Comparison of ENCODE assay signal across 9 cellular contexts in the genomic region with DNA sequence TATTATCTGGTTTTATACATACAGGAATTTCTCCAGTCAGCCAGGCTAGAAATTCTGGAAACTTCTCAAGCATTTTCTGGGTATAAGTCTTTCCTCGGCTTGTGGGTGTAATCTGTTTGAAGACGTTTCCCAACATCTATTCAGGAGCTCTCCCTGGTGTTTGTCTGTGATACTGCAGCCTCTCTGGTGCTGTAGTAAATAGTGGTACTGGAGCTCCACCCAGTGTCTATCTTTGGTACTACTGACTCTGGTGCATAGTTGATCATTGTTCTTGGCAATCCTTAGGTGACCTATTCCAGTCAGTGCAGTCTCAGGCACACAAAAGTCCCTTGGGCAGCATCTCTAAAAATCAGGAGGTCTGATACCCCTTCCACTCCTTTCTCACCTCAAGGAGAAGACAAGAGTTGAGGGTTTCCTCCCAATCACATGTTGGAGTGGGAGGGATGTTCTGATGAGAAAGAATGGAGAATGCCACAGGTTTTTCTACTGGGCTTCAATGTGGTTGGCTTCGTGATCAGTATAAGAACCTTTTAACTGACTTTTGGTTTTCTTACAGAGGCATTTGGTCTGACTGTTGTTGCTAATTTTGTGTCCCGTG.
A peak's percentile ranks its signal among the peaks of the same experiment; 100 is the strongest.
DNase-seq lines count a peak whose midpoint lies in the region; ATAC-seq and TF ChIP-seq lines count a peak whose summit lies in the region.
"Had no signal": no experiment of that assay in that cellular context is flagged by ENCODE, and none has a peak within 500 bp of the region (broad histone marks: within the 10 kb centered on the region; RNA-seq: fewer than 3 reads in every experiment).

No MANE protein-coding gene starts in this region.

- H3K4me1 ChIP-seq in endodermal cell (ENCODE audit: control insufficient read depth, insufficient read depth, low read length): no peaks in the 10 kb centered on the region

- H3K4me3 ChIP-seq in HL-60 (replicated peaks; ENCODE audit: insufficient read depth, low read length) (no peak overlapping the region), endodermal cell (ENCODE audit: low read length) (no peak overlapping the region)

- no peak overlapping the region for H3K27ac Mint-ChIP-seq in endodermal cell
- H3K27ac Mint-ChIP-seq in stimulated activated effector memory CD8-positive, alpha-beta T cell treated with anti-CD3 and anti-CD28 coated beads, Interleukin-12 subunit alpha, Interleukin-12 subunit beta, amount 100 ng/mL, for 72 hours: no peak overlapping the region

- H3K9ac ChIP-seq in endodermal cell (ENCODE audit: extremely low read depth, low read length, poor library complexity, severe bottlenecking): no peak overlapping the region

- H3K9me3 Mint-ChIP-seq in endodermal cell: peaks cover 29% of the 10 kb centered on the region
- peaks cover 13% of the 10 kb centered on the region for H3K9me3 Mint-ChIP-seq in stimulated activated effector memory CD8-positive, alpha-beta T cell treated with anti-CD3 and anti-CD28 coated beads, Interleukin-12 subunit alpha, Interleukin-12 subunit beta, amount 100 ng/mL, for 72 hours

- TF ChIP-seq CTCF in HL-60 (IDR thresholded peaks at IDR 0.05; ENCODE audit: insufficient read depth, low read length) (peak; percentile 98), endodermal cell (conservative IDR thresholded peaks at IDR 0.05) (peak; percentile 99)

- H3K27me3 ChIP-seq in HL-60 (ENCODE audit: insufficient read depth, poor library complexity, severe bottlenecking) (no peaks in the 10 kb centered on the region), endodermal cell (ENCODE audit: control insufficient read depth, insufficient read depth, low read length, poor library complexity, severe bottlenecking) (no peaks in the 10 kb centered on the region)

- peak; percentile 74 for DNase-seq in COLO829 (ENCODE audit: low spot score)
- DNase-seq in HL-60 (ENCODE audit: low read depth in 1 of 2, low spot score in 1 of 2): peak; percentile 70 to 92
- peak; percentile 38 to 81 for DNase-seq in NOMO-1 (lab: John Stamatoyannopoulos, UW; ENCODE audit: unreplicated experiment in 2 of 2)
- DNase-seq in activated CD8-positive, alpha-beta memory T cell treated with anti-CD3 and anti-CD28 coated beads for 24 hours: peak; percentile 88
- DNase-seq in endodermal cell: peak; percentile 96
- peak; percentile 89 for DNase-seq in myocyte (ENCODE audit: low read depth)
- peak; percentile 89 to 95 for DNase-seq in stimulated activated effector memory CD8-positive, alpha-beta T cell treated with anti-CD3 and anti-CD28 coated beads, Interleukin-12 subunit alpha, Interleukin-12 subunit beta, amount 100 ng/mL, for 72 hours (ENCODE audit: low spot score in 2 of 2)

- H3K27me3 Mint-ChIP-seq in endodermal cell (ENCODE audit: insufficient read depth): no peaks in the 10 kb centered on the region

- ATAC-seq in GM19463 (IDR thresholded peaks at IDR 0.05; ENCODE audit: unreplicated experiment): peak; percentile 96
- ATAC-seq in stimulated activated effector memory CD8-positive, alpha-beta T cell treated with anti-CD3 and anti-CD28 coated beads, Interleukin-12 subunit alpha, Interleukin-12 subunit beta, amount 100 ng/mL, for 72 hours: peak; percentile 86

- peaks cover 8% of the 10 kb centered on the region for H3K4me1 Mint-ChIP-seq in endodermal cell
- peaks cover 32% of the 10 kb centered on the region for H3K4me1 Mint-ChIP-seq in stimulated activated effector memory CD8-positive, alpha-beta T cell treated with anti-CD3 and anti-CD28 coated beads, Interleukin-12 subunit alpha, Interleukin-12 subunit beta, amount 100 ng/mL, for 72 hours

- H3K27ac ChIP-seq in HL-60 (replicated peaks) (no peak overlapping the region), endodermal cell (ENCODE audit: low read depth, low read length) (no peak overlapping the region)
- H3K27ac ChIP-seq: epithelial cell of prostate had no signal

- H3K4me3 Mint-ChIP-seq in endodermal cell: no peak overlapping the region
- peak overlapping the region; percentile 5 for H3K4me3 Mint-ChIP-seq in stimulated activated effector memory CD8-positive, alpha-beta T cell treated with anti-CD3 and anti-CD28 coated beads, Interleukin-12 subunit alpha, Interleukin-12 subunit beta, amount 100 ng/mL, for 72 hours

- peaks cover 42% of the 10 kb centered on the region for H3K9me3 ChIP-seq in endodermal cell (ENCODE audit: control insufficient read depth, low read length)

- H3K36me3 Mint-ChIP-seq in endodermal cell (ENCODE audit: low read depth): no peaks in the 10 kb centered on the region
- no peaks in the 10 kb centered on the region for H3K36me3 Mint-ChIP-seq in stimulated activated effector memory CD8-positive, alpha-beta T cell treated with anti-CD3 and anti-CD28 coated beads, Interleukin-12 subunit alpha, Interleukin-12 subunit beta, amount 100 ng/mL, for 72 hours

- H3K36me3 ChIP-seq in endodermal cell (ENCODE audit: control insufficient read depth, insufficient read depth, low read length): no peaks in the 10 kb centered on the region

- WGBS in endodermal cell (ENCODE audit: insufficient coverage in 1 of 2, insufficient read length in 1 of 2), 2 experiments: 64 to 67% methylated on average over 3 to 4 of the region's 4 CpGs
